In genomic region chr5:31047621-31048020, GRCh38 we compare ENCODE assay signal across 14 cellular contexts.
"Had no signal": no experiment of that assay in that cellular context is flagged by ENCODE, and none has a peak within 500 bp of the region (broad histone marks: within the 10 kb centered on the region; RNA-seq: fewer than 3 reads in every experiment).

No MANE protein-coding gene starts in this region.

- H3K36me3 ChIP-seq: ovary, stomach had no signal

- H3K4me1 ChIP-seq: psoas muscle, stomach had no signal

- H3K36me3 Mint-ChIP-seq: naive thymus-derived CD4-positive, alpha-beta T cell; type B pancreatic cell had no signal

- H3K9me3 ChIP-seq: ovary, psoas muscle, stomach had no signal

- H3K27me3 ChIP-seq: ovary, stomach had no signal

- H3K27ac ChIP-seq: ovary, psoas muscle, stomach had no signal

- H3K27me3 Mint-ChIP-seq: naive thymus-derived CD4-positive, alpha-beta T cell; type B pancreatic cell had no signal

- H3K4me3 ChIP-seq: ovary, psoas muscle, stomach had no signal

- H3K27ac Mint-ChIP-seq: activated T-cell treated with anti-CD3 and anti-CD28 coated beads, Interleukin-2, amount 50 U/mL, for 72 hours; naive thymus-derived CD4-positive, alpha-beta T cell; type B pancreatic cell had no signal

- H3K4me1 Mint-ChIP-seq: naive thymus-derived CD4-positive, alpha-beta T cell had no signal

- H3K4me3 Mint-ChIP-seq: activated T-cell treated with anti-CD3 and anti-CD28 coated beads, Interleukin-2, amount 50 U/mL, for 72 hours; naive thymus-derived CD4-positive, alpha-beta T cell; type B pancreatic cell had no signal

- DNase-seq: activated CD4-positive, CD25-positive, alpha-beta regulatory T cell treated with anti-CD3 and anti-CD28 coated beads, Interleukin-2, amount 50 U/mL, for 72 hours; activated CD8-positive, alpha-beta memory T cell treated with anti-CD3 and anti-CD28 coated beads for 24 hours; activated effector memory CD4-positive, alpha-beta T cell treated with anti-CD3 and anti-CD28 coated beads, Interleukin-2, amount 50 U/mL, for 16 hours; activated naive CD4-positive, alpha-beta T cell treated with anti-CD3 and anti-CD28 coated beads, Interleukin-2, amount 50 U/mL, for 16 hours; activated T-cell treated with anti-CD3 and anti-CD28 coated beads, Interleukin-2, amount 50 U/mL, for 72 hours; dermis blood vessel endothelial cell; effector memory CD4-positive, alpha-beta T cell; naive thymus-derived CD4-positive, alpha-beta T cell; ovary; psoas muscle; right cardiac atrium; stomach; T1000 had no signal
